Comparison of ENCODE assay signal across 2 cellular contexts in genomic region chr3:64276131-64276530, GRCh38.
A peak's percentile ranks its signal among the peaks of the same experiment; 100 is the strongest.
TF ChIP-seq lines count a peak whose summit lies in the region.

No MANE protein-coding gene starts in this region.

TF ChIP-seq in IMR-90, 13 proteins besides CTCF, POLR2A, EP300 and RAD21:
- no peak for TF ChIP-seq NFE2L2 (IDR thresholded peaks at IDR 0.05; ENCODE audit: low read depth, low read length)
- 0 out of 2 replicates have a peak, but pooled peaks have one; percentile 2 for TF ChIP-seq CEBPB (IDR thresholded peaks at IDR 0.05; ENCODE audit: low read depth, low read length)
TF ChIP-seq in IMR-90: peak in this region for 1.

TF ChIP-seq in endothelial cell of umbilical vein, 7 proteins besides CTCF, POLR2A, EP300 and RAD21:
- TF ChIP-seq MYC (IDR thresholded peaks at IDR 0.05; ENCODE audit: low read depth, low read length) = no peak
- no peak for TF ChIP-seq FOS (IDR thresholded peaks at IDR 0.05; ENCODE audit: borderline replicate concordance, insufficient read depth, low read length)
- no peak for TF ChIP-seq MAX (IDR thresholded peaks at IDR 0.05; ENCODE audit: insufficient read depth, insufficient read length)
- no peak for TF ChIP-seq GATA2 (IDR thresholded peaks at IDR 0.05; ENCODE audit: insufficient read depth, insufficient read length, low read depth, low read length)
- TF ChIP-seq JUN (IDR thresholded peaks at IDR 0.05; ENCODE audit: borderline replicate concordance, insufficient read depth, insufficient read length, low read depth) = no peak
- TF ChIP-seq EZH2 (IDR thresholded peaks at IDR 0.05; ENCODE audit: borderline replicate concordance, low read depth, low read length, severe bottlenecking) = no peak
- TF ChIP-seq POLR2AphosphoS5 (IDR thresholded peaks at IDR 0.05; ENCODE audit: insufficient read depth, low read depth, low read length) = no peak
TF ChIP-seq in endothelial cell of umbilical vein: peak in this region for 0.
